9 cellular contexts compared by ENCODE assay signal in the genomic region with DNA sequence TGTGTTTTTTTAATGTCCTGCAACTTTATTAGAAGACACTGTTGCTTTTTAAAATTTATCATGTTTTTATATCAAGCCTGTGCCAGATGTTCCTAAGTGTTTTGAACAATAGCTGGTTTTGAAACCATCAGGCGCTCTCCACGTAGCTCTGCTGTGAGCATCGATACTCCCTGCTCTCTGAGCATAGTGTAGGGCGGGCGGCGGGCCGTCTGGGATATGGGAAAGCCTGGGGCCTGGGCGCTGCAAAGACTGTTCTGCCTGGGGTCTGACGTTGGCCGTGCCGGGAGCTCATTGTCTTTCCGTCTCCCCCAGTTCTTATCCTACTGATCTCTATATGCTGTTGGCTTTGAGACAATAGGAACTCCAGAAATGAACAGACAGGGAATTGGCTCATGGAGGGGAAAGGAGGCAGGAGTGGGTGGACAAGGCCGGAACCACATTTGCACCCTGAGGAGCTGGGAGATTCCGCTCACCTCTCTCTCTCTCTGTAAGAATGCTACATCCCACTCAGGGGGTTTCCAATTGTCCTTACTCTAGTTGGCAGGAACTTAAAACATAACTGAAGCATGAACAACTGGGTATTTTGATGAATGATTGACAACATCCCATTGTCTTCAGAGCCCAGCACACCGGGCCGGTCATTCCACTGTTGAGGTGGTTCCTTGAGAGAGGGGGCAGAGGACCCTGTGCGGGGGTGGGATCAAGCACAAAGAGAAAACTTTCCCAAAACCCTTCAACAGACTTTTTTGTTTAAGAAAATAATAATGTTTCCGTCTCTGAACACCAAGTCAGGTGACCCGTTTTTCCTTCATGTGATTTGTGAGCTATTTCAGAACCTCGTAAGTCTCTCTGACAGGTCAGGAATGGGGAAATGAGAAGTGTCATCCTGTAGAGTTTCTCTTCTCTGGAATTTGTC.
DNase-seq lines count a peak whose midpoint lies in the region; ATAC-seq, FAIRE-seq and TF ChIP-seq lines count a peak whose summit lies in the region.
"Had no signal": no experiment of that assay in that cellular context is flagged by ENCODE, and none has a peak within 500 bp of the region (broad histone marks: within the 10 kb centered on the region; RNA-seq: fewer than 3 reads in every experiment).

No MANE protein-coding gene starts in this region.

- H3K4me3 ChIP-seq in endothelial cell of umbilical vein (replicated peaks in 1 of 3; ENCODE audit: insufficient read depth in 1 of 3, low read depth in 1 of 3, low read length in 3 of 3) (no peak overlapping the region), sigmoid colon (peak overlapping the region in 1 of 4 donors; percentile 1)

- H3K27ac ChIP-seq in endothelial cell of umbilical vein (ENCODE audit: insufficient read depth, low read depth, low read length) (peak overlapping the region; percentile 72), sigmoid colon (peak overlapping the region; percentile 68 to 100 (median 84))

- H2AFZ ChIP-seq in endothelial cell of umbilical vein (ENCODE audit: low read depth, low read length) = no peak overlapping the region

- peaks cover 38% of the 10 kb centered on the region for H3K27me3 Mint-ChIP-seq in activated CD8-positive, alpha-beta memory T cell treated with anti-CD3 and anti-CD28 coated beads, Interleukin-2, amount 10 ng/mL, durations not matched to agents 7 days and 5 days

- no peak overlapping the region for H3K4me3 Mint-ChIP-seq in activated CD8-positive, alpha-beta memory T cell treated with anti-CD3 and anti-CD28 coated beads, Interleukin-2, amount 10 ng/mL, durations not matched to agents 7 days and 5 days

- no peaks in the 10 kb centered on the region for H3K9me3 Mint-ChIP-seq in activated CD8-positive, alpha-beta memory T cell treated with anti-CD3 and anti-CD28 coated beads, Interleukin-2, amount 10 ng/mL, durations not matched to agents 7 days and 5 days (ENCODE audit: low read depth)

- H4K20me1 ChIP-seq in endothelial cell of umbilical vein (replicated peaks; ENCODE audit: control insufficient read depth, extremely low read depth, insufficient read depth, low read length) = no peaks in the 10 kb centered on the region

- no peaks in the 10 kb centered on the region for H3K4me1 Mint-ChIP-seq in activated CD8-positive, alpha-beta memory T cell treated with anti-CD3 and anti-CD28 coated beads, Interleukin-2, amount 10 ng/mL, durations not matched to agents 7 days and 5 days

- dilution Hi-C loops in endothelial cell of umbilical vein (cut with MboI; ENCODE audit: extremely low pct_ligation_motif_present, low sequenced_read_pairs) = no loop called here

- H3K27ac Mint-ChIP-seq in activated CD8-positive, alpha-beta memory T cell treated with anti-CD3 and anti-CD28 coated beads, Interleukin-2, amount 10 ng/mL, durations not matched to agents 7 days and 5 days = no peak overlapping the region

- TSS peak; percentile 79 for BruUV-seq in endothelial cell of umbilical vein (replicated peaks; lab: Mats Ljungman, UMichigan)

- H3K9ac ChIP-seq in endothelial cell of umbilical vein (replicated peaks; ENCODE audit: extremely low read depth, insufficient read depth, low read length) = peak overlapping the region; percentile 27

- peak in 3 of 4 donors; percentile 18 to 92 (median 21) for TF ChIP-seq EP300 in sigmoid colon (IDR thresholded peaks at IDR 0.05)

- TF ChIP-seq CTCF in endothelial cell of umbilical vein (IDR thresholded peaks at IDR 0.05; ENCODE audit: extremely low read depth in 1 of 2, insufficient read depth in 1 of 2, low read depth in 1 of 2, low read length in 2 of 2) (no peak), sigmoid colon (IDR thresholded peaks at IDR 0.05) (no peak)

- no peaks in the 10 kb centered on the region for H3K9me3 ChIP-seq in endothelial cell of umbilical vein (replicated peaks; ENCODE audit: control insufficient read depth, insufficient read depth, low read length)
- H3K9me3 ChIP-seq in sigmoid colon = no peaks in the 10 kb centered on the region

- H3K36me3 ChIP-seq in endothelial cell of umbilical vein (ENCODE audit: control insufficient read depth in 2 of 2, extremely low read depth in 1 of 2, insufficient read depth in 2 of 2, low read length in 2 of 2) (peaks cover 0 to 2% of the 10 kb centered on the region in 2 experiments), sigmoid colon (no peaks in the 10 kb centered on the region)

- no peaks in the 10 kb centered on the region for H3K9me1 ChIP-seq in endothelial cell of umbilical vein (replicated peaks; ENCODE audit: control insufficient read depth, extremely low read depth, insufficient read depth, low read length)

- POLR2A ChIA-PET in endothelial cell of umbilical vein (lab: Charles Lee) = no interaction called here

- 72 to 90% methylated on average over 20 of the region's 20 CpGs for WGBS in sigmoid colon, 2 donors

- DNase-seq in endothelial cell of umbilical vein (ENCODE audit: low read depth, low spot score) = peak; percentile 81
- DNase-seq in sigmoid colon = no peak
- DNase-seq in HuH-7 (ENCODE audit: low spot score) = no peak
- DNase-seq in AG20443 (ENCODE audit: low spot score) = no peak
- no peak for DNase-seq in stimulated activated CD8-positive, alpha-beta memory T cell treated with anti-CD3 and anti-CD28 coated beads, Interleukin-4, amount 100 ng/mL, for 48 hours
- no peak for DNase-seq in activated CD8-positive, alpha-beta memory T cell treated with anti-CD3 and anti-CD28 coated beads, Interleukin-2, amount 10 ng/mL, durations not matched to agents 7 days and 5 days
- DNase-seq: SW 1271 had no signal

- H3K36me3 Mint-ChIP-seq in activated CD8-positive, alpha-beta memory T cell treated with anti-CD3 and anti-CD28 coated beads, Interleukin-2, amount 10 ng/mL, durations not matched to agents 7 days and 5 days = no peaks in the 10 kb centered on the region

- peak; percentile 61 for ATAC-seq in GM19043 (IDR thresholded peaks at IDR 0.05; ENCODE audit: low read depth, unreplicated experiment)
- peak; percentile 80 for ATAC-seq in HG03097 (IDR thresholded peaks at IDR 0.05; ENCODE audit: low FRiP score, unreplicated experiment)
- no peak for ATAC-seq in activated CD8-positive, alpha-beta memory T cell treated with anti-CD3 and anti-CD28 coated beads, Interleukin-2, amount 10 ng/mL, durations not matched to agents 7 days and 5 days

- peak; percentile 78 for FAIRE-seq in endothelial cell of umbilical vein (lab: Jason Lieb, UNC)

- H3K27me3 ChIP-seq in endothelial cell of umbilical vein (ENCODE audit: control insufficient read depth in 2 of 2, insufficient read depth in 2 of 2, low read length in 2 of 2) (no peaks in the 10 kb centered on the region), sigmoid colon (no peaks in the 10 kb centered on the region)

- H3K79me2 ChIP-seq in endothelial cell of umbilical vein (ENCODE audit: control insufficient read depth, insufficient read depth, low read length) = peaks cover 20% of the 10 kb centered on the region

- H3K4me1 ChIP-seq in endothelial cell of umbilical vein (ENCODE audit: control insufficient read depth, extremely low read depth, insufficient read depth, low read length) (peaks cover 45% of the 10 kb centered on the region), sigmoid colon (peaks cover 0 to 79% (median 69%) of the 10 kb centered on the region in 4 donors)

- no peak for TF ChIP-seq POLR2A in endothelial cell of umbilical vein (IDR thresholded peaks at IDR 0.05; ENCODE audit: low read depth, low read length)
- no peak for TF ChIP-seq POLR2A in sigmoid colon (IDR thresholded peaks at IDR 0.05)

- H3K4me2 ChIP-seq in endothelial cell of umbilical vein (ENCODE audit: insufficient read depth, low read length) = peak overlapping the region; percentile 57

- intact Hi-C loops in endothelial cell of umbilical vein (cut with micrococcal nuclease) = loop anchor here (1.0 kb wide), 3 partner anchors 10 to 37 kb away; no protein-coding TSS in a partner anchor
- intact Hi-C loops in sigmoid colon (cut with DNase I) = no loop called here

- CTCF ChIA-PET in endothelial cell of umbilical vein (lab: Charles Lee) = interaction anchor here (1.0 to 2.7 kb wide), 12 partner anchors 11 to 148 kb away, joined by 3 to 10 read pairs (median 4); no protein-coding TSS in a partner anchor
- CTCF ChIA-PET in activated CD8-positive, alpha-beta memory T cell treated with anti-CD3 and anti-CD28 coated beads, Interleukin-2, amount 10 ng/mL, durations not matched to agents 7 days and 5 days (lab: Charles Lee) = no interaction called here

TF ChIP-seq in endothelial cell of umbilical vein, 7 proteins besides CTCF, POLR2A, EP300 and RAD21:
- no peak for TF ChIP-seq GATA2 (IDR thresholded peaks at IDR 0.05; ENCODE audit: insufficient read depth, insufficient read length, low read depth, low read length)
- no peak for TF ChIP-seq FOS (IDR thresholded peaks at IDR 0.05; ENCODE audit: borderline replicate concordance, insufficient read depth, low read length)
- no peak for TF ChIP-seq EZH2 (IDR thresholded peaks at IDR 0.05; ENCODE audit: borderline replicate concordance, low read depth, low read length, severe bottlenecking)
- TF ChIP-seq MYC (IDR thresholded peaks at IDR 0.05; ENCODE audit: low read depth, low read length) = no peak
- peak; percentile 30 for TF ChIP-seq JUN (IDR thresholded peaks at IDR 0.05; ENCODE audit: borderline replicate concordance, insufficient read depth, insufficient read length, low read depth)
- TF ChIP-seq POLR2AphosphoS5 (IDR thresholded peaks at IDR 0.05; ENCODE audit: insufficient read depth, low read depth, low read length) = no peak
- TF ChIP-seq, protein P1, sequence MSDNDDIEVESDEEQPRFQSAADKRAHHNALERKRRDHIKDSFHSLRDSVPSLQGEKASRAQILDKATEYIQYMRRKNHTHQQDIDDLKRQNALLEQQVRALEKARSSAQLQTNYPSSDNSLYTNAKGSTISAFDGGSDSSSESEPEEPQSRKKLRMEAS (IDR thresholded peaks at IDR 0.05; ENCODE audit: insufficient read depth, insufficient read length) = peak; percentile 54
TF ChIP-seq in endothelial cell of umbilical vein: peak in this region for 2.
